8 cellular contexts compared by ENCODE assay signal in genomic region chr4:25474690-25475089, GRCh38.
"Had no signal": no experiment of that assay in that cellular context is flagged by ENCODE, and none has a peak within 500 bp of the region (broad histone marks: within the 10 kb centered on the region; RNA-seq: fewer than 3 reads in every experiment).

No MANE protein-coding gene starts in this region.

- ATAC-seq: GM12878 had no signal

- FAIRE-seq: G401.6, GM12878, GM12891, GM12892, GM18507, GM19239 had no signal

- DNase-seq: GDM1, GF-D8 had no signal

- H3K4me3 ChIP-seq: GM12878 had no signal
